8 cellular contexts compared by ENCODE assay signal in genomic region chr3:170221924-170222646, GRCh38.
A peak's percentile ranks its signal among the peaks of the same experiment; 100 is the strongest.
DNase-seq lines count a peak whose midpoint lies in the region; ATAC-seq, FAIRE-seq and TF ChIP-seq lines count a peak whose summit lies in the region.

PRKCI (plus strand) TSS chr3:170222424; CDS start chr3:170222670, 246 bp downstream.

- ATAC-seq in HG03196 (IDR thresholded peaks at IDR 0.05; ENCODE audit: unreplicated experiment), result peak; percentile 95
- ATAC-seq in activated CD4-positive, CD25-positive, alpha-beta regulatory T cell treated with anti-CD3 and anti-CD28 coated beads, Interleukin-2, amount 50 U/mL, for 24 hours, result peak; percentile 96 to 97

- FAIRE-seq in islet of Langerhans (lab: Jason Lieb, UNC), result peak; percentile 90

- TF ChIP-seq POLR2A in GM18951 (IDR thresholded peaks at IDR 0.05; ENCODE audit: extremely low read depth, insufficient read depth, insufficient read length), result peak; percentile 65

- in situ Hi-C loops in GM18951 (cut with MboI; ENCODE audit: low sequenced_read_pairs, unreplicated experiment), result no loop called here

- DNase-seq in AG08396 (ENCODE audit: low spot score), result peak; percentile 96
- DNase-seq in NCI-H345 treated with DMSO at 0.1 percent for 48 hours (lab: John Stamatoyannopoulos, UW; ENCODE audit: unreplicated experiment), result peak; percentile 73
- peak; percentile 98 for DNase-seq in cerebellar cortex (ENCODE audit: low spot score)
- peak; percentile 81 for DNase-seq in stimulated activated CD4-positive, alpha-beta T cell treated with anti-CD3 and anti-CD28 coated beads, Interleukin-12 subunit alpha, Interleukin-12 subunit beta, amount 100 ng/mL, for 4 hours

Comparison
In these comparisons a context has a peak if more than half of its experiments do, and no peak if none do; other contexts are left out.
1. Peak in every context shown above with its lines: DNase-seq and ATAC-seq.